Comparison of ENCODE assay signal across 21 cellular contexts in the genomic region with DNA sequence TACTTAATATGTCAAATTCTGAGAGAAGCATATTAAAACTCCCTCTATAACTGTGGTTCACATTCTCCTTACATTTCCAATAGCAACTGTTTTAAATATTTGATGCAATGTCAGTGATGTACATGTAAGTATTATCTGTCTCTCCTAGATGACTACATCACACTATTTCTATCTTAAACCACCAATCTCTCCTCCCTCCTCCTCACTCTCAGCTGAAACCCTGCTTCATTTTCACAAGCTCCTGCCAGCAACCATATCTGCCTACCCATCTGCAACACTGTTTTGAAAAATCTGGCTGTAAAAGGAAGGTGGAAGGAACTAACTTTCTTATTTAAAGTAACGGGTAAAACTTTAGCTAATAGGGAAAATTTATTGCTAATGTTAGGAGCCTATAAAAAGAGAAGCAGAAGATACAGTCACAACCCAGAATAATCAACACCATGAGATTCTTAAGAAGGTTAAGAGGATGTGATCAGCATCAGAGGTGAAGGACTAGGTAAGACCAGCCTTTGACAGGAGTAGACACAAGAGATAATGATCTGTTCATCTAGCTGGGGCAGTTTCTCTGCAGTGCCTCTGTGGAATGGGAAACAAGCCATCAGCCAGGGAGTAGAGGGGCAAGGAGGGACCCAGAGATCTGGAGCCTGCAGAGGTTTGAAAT. TPM values are rescaled to one million over a fixed set of nuclear protein-coding genes. Genes with fewer than 3 reads are reported as not detected.
DNase-seq lines count a peak whose midpoint lies in the region; ATAC-seq, FAIRE-seq and TF ChIP-seq lines count a peak whose summit lies in the region.
"Had no signal": no experiment of that assay in that cellular context is flagged by ENCODE, and none has a peak within 500 bp of the region (broad histone marks: within the 10 kb centered on the region; RNA-seq: fewer than 3 reads in every experiment).

No MANE protein-coding gene starts in this region.

- FAIRE-seq in GM12892 (lab: Jason Lieb, UNC): peak; percentile 69
- FAIRE-seq: H54 had no signal

- H3K27ac Mint-ChIP-seq in activated T-helper 17 cell treated with anti-CD3 and anti-CD28 coated beads, Interleukin-2, amount 50 U/mL, for 72 hours: no peak overlapping the region
- H3K27ac Mint-ChIP-seq: CD4-positive, alpha-beta T cell; IgD-negative memory B cell had no signal

- peak; percentile 85 for ATAC-seq in activated T-helper 17 cell treated with anti-CD3 and anti-CD28 coated beads, Interleukin-2, amount 50 U/mL, for 72 hours (replicated peaks)
- no peak for ATAC-seq in GM19035 (IDR thresholded peaks at IDR 0.05; ENCODE audit: unreplicated experiment)
- ATAC-seq: Right ventricle myocardium inferior had no signal

- H3K4me1 ChIP-seq in transverse colon: no peaks in the 10 kb centered on the region
- H3K4me1 ChIP-seq: BLaER1 had no signal

- no peak for TF ChIP-seq EP300 in transverse colon (IDR thresholded peaks at IDR 0.05; ENCODE audit: low read depth)

- H3K9me3 Mint-ChIP-seq in activated T-helper 17 cell treated with anti-CD3 and anti-CD28 coated beads, Interleukin-2, amount 50 U/mL, for 72 hours: no peaks in the 10 kb centered on the region
- H3K9me3 Mint-ChIP-seq: CD4-positive, alpha-beta T cell; IgD-negative memory B cell had no signal

- DNase-seq in Ammon's horn (ENCODE audit: low spot score): peak; percentile 62
- no peak for DNase-seq in GM12892 (ENCODE audit: insufficient read length)
- DNase-seq in putamen (ENCODE audit: low spot score): peak; percentile 77
- no peak for DNase-seq in activated gamma-delta T cell treated with Interleukin-2 at 50 U/mL for 16 hours
- no peak for DNase-seq in NCI-H2227 treated with DMSO at 0.1 percent for 48 hours (lab: John Stamatoyannopoulos, UW)
- no peak for DNase-seq in transverse colon
- DNase-seq: CD4-positive, alpha-beta T cell; COR-L47; DMS79; NCI-H1105; NCI-H146; NCI-H2029 treated with DMSO at 0.1 percent for 48 hours; NCI-H345; NCI-H524; NCI-H774 had no signal

- no peak overlapping the region for H3K27ac ChIP-seq in transverse colon
- H3K27ac ChIP-seq: BLaER1 had no signal

- no peak for TF ChIP-seq CTCF in transverse colon (IDR thresholded peaks at IDR 0.05)

- in situ Hi-C loops in transverse colon (cut with MboI; ENCODE audit: low pct_ligation_motif_present in 1 of 4, low pct_unique_long_range_greater_than_20kb in 1 of 4, low sequenced_read_pairs in 3 of 4): no loop called here

- 86 to 91% methylated on average over 1 of the region's 1 CpG for WGBS in transverse colon (ENCODE audit: low coverage in 1 of 2), 2 donors

- no peaks in the 10 kb centered on the region for H3K9me3 ChIP-seq in transverse colon

- no peaks in the 10 kb centered on the region for H3K4me1 Mint-ChIP-seq in activated T-helper 17 cell treated with anti-CD3 and anti-CD28 coated beads, Interleukin-2, amount 50 U/mL, for 72 hours
- H3K4me1 Mint-ChIP-seq: IgD-negative memory B cell had no signal

- H3K4me3 ChIP-seq in transverse colon: no peak overlapping the region
- H3K4me3 ChIP-seq: BLaER1 had no signal

- TF ChIP-seq POLR2A in GM12892 (IDR thresholded peaks at IDR 0.05; ENCODE audit: low read depth, low read length): no peak
- no peak for TF ChIP-seq POLR2A in transverse colon (IDR thresholded peaks at IDR 0.05)

- intact Hi-C loops in transverse colon (cut with DNase I; ENCODE audit: low total_unique reads): no loop called here

- no peaks in the 10 kb centered on the region for H3K27me3 ChIP-seq in transverse colon
- H3K27me3 ChIP-seq: BLaER1 had no signal

- H3K27me3 Mint-ChIP-seq in activated T-helper 17 cell treated with anti-CD3 and anti-CD28 coated beads, Interleukin-2, amount 50 U/mL, for 72 hours: peaks cover 4% of the 10 kb centered on the region
- H3K27me3 Mint-ChIP-seq: CD4-positive, alpha-beta T cell had no signal

- H3K4me3 Mint-ChIP-seq in activated T-helper 17 cell treated with anti-CD3 and anti-CD28 coated beads, Interleukin-2, amount 50 U/mL, for 72 hours: no peak overlapping the region
- H3K4me3 Mint-ChIP-seq: CD4-positive, alpha-beta T cell; IgD-negative memory B cell had no signal

- no peaks in the 10 kb centered on the region for H3K36me3 ChIP-seq in transverse colon

- H3K36me3 Mint-ChIP-seq in activated T-helper 17 cell treated with anti-CD3 and anti-CD28 coated beads, Interleukin-2, amount 50 U/mL, for 72 hours (ENCODE audit: low read depth): no peaks in the 10 kb centered on the region
- H3K36me3 Mint-ChIP-seq: IgD-negative memory B cell had no signal

RNA-seq across cellular contexts. Expression of a gene that starts 31.0 kb away (rescaled TPM):
- 8.1 TPM for polyA plus RNA-seq in GM12892 (2012; ENCODE audit: missing spikeins)
- 10 to 100 TPM; 13.9 to 34.7 TPM for total RNA-seq in activated T-helper 17 cell treated with anti-CD3 and anti-CD28 coated beads, Interleukin-2, amount 50 U/mL, for 72 hours
- 10 to 100 TPM in 1 of 4 donors, 1 to 10 TPM in 3; 3.7 to 71.2 (median 8.3) TPM for total RNA-seq in transverse colon

Comparison
In these comparisons a context has a peak if more than half of its experiments do, and no peak if none do; other contexts are left out.
1. DNase-seq: peak in Ammon's horn (single experiment) and putamen (single experiment); none in GM12892 (single experiment), activated gamma-delta T cell treated with Interleukin-2 at 50 U/mL for 16 hours (single experiment), NCI-H2227 treated with DMSO at 0.1 percent for 48 hours (single experiment) and transverse colon (single experiment).